Comparison of ENCODE assay signal across 8 cellular contexts in genomic region chr15:52078876-52079700, GRCh38. TPM values are rescaled to one million over a fixed set of nuclear protein-coding genes. Genes with fewer than 3 reads are reported as not detected.
DNase-seq lines count a peak whose midpoint lies in the region; ATAC-seq, FAIRE-seq and TF ChIP-seq lines count a peak whose summit lies in the region.

No MANE protein-coding gene starts in this region.

- peak; percentile 76 for FAIRE-seq in GM12891 (lab: Jason Lieb, UNC)

- no peak overlapping the region for H3K27ac Mint-ChIP-seq in activated CD8-positive, alpha-beta T cell treated with anti-CD3 and anti-CD28 coated beads for 36 hours
- H3K27ac Mint-ChIP-seq in effector memory CD8-positive, alpha-beta T cell, result no peak overlapping the region
- H3K27ac Mint-ChIP-seq in memory B cell, result no peak overlapping the region

- TF ChIP-seq CTCF in activated CD8-positive, alpha-beta T cell treated with anti-CD3 and anti-CD28 coated beads for 36 hours (IDR thresholded peaks at IDR 0.05), result peak; percentile 86

- peak; percentile 81 for ATAC-seq in activated CD8-positive, alpha-beta T cell treated with anti-CD3 and anti-CD28 coated beads for 36 hours
- peak; percentile 87 for ATAC-seq in effector memory CD8-positive, alpha-beta T cell (replicated peaks)
- ATAC-seq in memory B cell (ENCODE audit: low read depth) (peak; percentile 87), GM18511 (IDR thresholded peaks at IDR 0.05; ENCODE audit: unreplicated experiment) (no peak)

- DNase-seq in A172 (ENCODE audit: low spot score) (peak; percentile 30), GM12891 (ENCODE audit: insufficient read length, low spot score) (peak; percentile 41), NCI-H526 treated with DMSO at 0.1 percent for 48 hours (lab: John Stamatoyannopoulos, UW) (peak; percentile 28), memory B cell (ENCODE audit: low spot score in 2 of 2) (peak; percentile 76 to 78)
- DNase-seq in activated CD8-positive, alpha-beta T cell treated with anti-CD3 and anti-CD28 coated beads for 36 hours, result peak; percentile 92
- DNase-seq in effector memory CD8-positive, alpha-beta T cell, result peak; percentile 74 to 82 (median 76)
- DNase-seq in stimulated activated CD8-positive, alpha-beta memory T cell treated with anti-CD3 and anti-CD28 coated beads, Interleukin-15, amount 100 ng/mL, for 48 hours (ENCODE audit: low read depth in 2 of 2), result peak; percentile 54 to 65

- no peaks in the 10 kb centered on the region for H3K27me3 Mint-ChIP-seq in activated CD8-positive, alpha-beta T cell treated with anti-CD3 and anti-CD28 coated beads for 36 hours
- H3K27me3 Mint-ChIP-seq in effector memory CD8-positive, alpha-beta T cell, result peaks cover 10 to 13% of the 10 kb centered on the region in 2 donors
- H3K27me3 Mint-ChIP-seq in memory B cell, result peaks cover 2% of the 10 kb centered on the region

- CTCF ChIA-PET in activated CD8-positive, alpha-beta T cell treated with anti-CD3 and anti-CD28 coated beads for 36 hours (lab: Charles Lee), result interaction anchor here (0.6 to 3.6 kb wide), 49 partner anchors 11 to 204 kb away, joined by 3 to 51 read pairs (median 4); partner anchors contain the start of genes BCL2L10 and LEO1

- no peak overlapping the region for H3K4me3 Mint-ChIP-seq in activated CD8-positive, alpha-beta T cell treated with anti-CD3 and anti-CD28 coated beads for 36 hours
- no peak overlapping the region for H3K4me3 Mint-ChIP-seq in effector memory CD8-positive, alpha-beta T cell
- H3K4me3 Mint-ChIP-seq in memory B cell, result no peak overlapping the region

- POLR2A ChIA-PET in activated CD8-positive, alpha-beta T cell treated with anti-CD3 and anti-CD28 coated beads for 36 hours (lab: Charles Lee), result interaction anchor here (1.1 kb wide), 1 partner anchor 108 kb away, joined by 3 read pairs; the partner anchor contains the start of gene LEO1

- peaks cover 16% of the 10 kb centered on the region for H3K4me1 Mint-ChIP-seq in activated CD8-positive, alpha-beta T cell treated with anti-CD3 and anti-CD28 coated beads for 36 hours (ENCODE audit: low read depth)
- H3K4me1 Mint-ChIP-seq in effector memory CD8-positive, alpha-beta T cell (ENCODE audit: low read depth in 2 of 2), result peaks cover 17 to 25% of the 10 kb centered on the region in 2 donors
- peaks cover 18% of the 10 kb centered on the region for H3K4me1 Mint-ChIP-seq in memory B cell

- TF ChIP-seq POLR2A in GM12891 (IDR thresholded peaks at IDR 0.05; ENCODE audit: low read depth, low read length), result no peak

- no peaks in the 10 kb centered on the region for H3K9me3 Mint-ChIP-seq in activated CD8-positive, alpha-beta T cell treated with anti-CD3 and anti-CD28 coated beads for 36 hours
- H3K9me3 Mint-ChIP-seq in effector memory CD8-positive, alpha-beta T cell, result no peaks in the 10 kb centered on the region
- no peaks in the 10 kb centered on the region for H3K9me3 Mint-ChIP-seq in memory B cell

- no peaks in the 10 kb centered on the region for H3K36me3 Mint-ChIP-seq in activated CD8-positive, alpha-beta T cell treated with anti-CD3 and anti-CD28 coated beads for 36 hours (ENCODE audit: low read depth)
- H3K36me3 Mint-ChIP-seq in effector memory CD8-positive, alpha-beta T cell (ENCODE audit: insufficient read depth), result peaks cover 5% of the 10 kb centered on the region
- H3K36me3 Mint-ChIP-seq in memory B cell, result no peaks in the 10 kb centered on the region

- intact Hi-C loops in activated CD8-positive, alpha-beta T cell treated with anti-CD3 and anti-CD28 coated beads for 36 hours (cut with micrococcal nuclease), result loop anchor here (1.0 kb wide), 1 partner anchor 97 kb away; no protein-coding TSS in a partner anchor

TF ChIP-seq in GM12891, 5 proteins besides CTCF, POLR2A, EP300 and RAD21:
- TF ChIP-seq TAF1 (IDR thresholded peaks at IDR 0.05; ENCODE audit: low read depth, low read length) (no peak), SPI1 (IDR thresholded peaks at IDR 0.05; ENCODE audit: low read depth, low read length) (no peak), POLR2AphosphoS5 (IDR thresholded peaks at IDR 0.05; ENCODE audit: low read depth, low read length) (no peak), POU2F2 (IDR thresholded peaks at IDR 0.05; ENCODE audit: low read depth, low read length) (no peak), PAX5 (IDR thresholded peaks at IDR 0.05; ENCODE audit: insufficient read depth, low read length, severe bottlenecking) (no peak)

RNA-seq across cellular contexts. Expression of gene BCL2L10, which starts 33.5 kb away (rescaled TPM):
- not detected in 2 replicates for total RNA-seq in A172 (2014; rRNA removed; shearing (Covaris generic))
- 21.4 TPM for polyA plus RNA-seq in GM12891 (2012; ENCODE audit: low read depth, missing spikeins)
- not detected for total RNA-seq in activated CD8-positive, alpha-beta T cell treated with anti-CD3 and anti-CD28 coated beads for 36 hours

Comparison
In these comparisons a context has a peak if more than half of its experiments do, and no peak if none do; other contexts are left out.
1. DNase-seq: peak in every context shown above with its lines; median percentile 92 in activated CD8-positive, alpha-beta T cell treated with anti-CD3 and anti-CD28 coated beads for 36 hours; 77 in memory B cell; 76 in effector memory CD8-positive, alpha-beta T cell; 60 in stimulated activated CD8-positive, alpha-beta memory T cell treated with anti-CD3 and anti-CD28 coated beads, Interleukin-15, amount 100 ng/mL, for 48 hours; 41 in GM12891; 30 in A172; 28 in NCI-H526 treated with DMSO at 0.1 percent for 48 hours.